Comparison of ENCODE assay signal across 9 cellular contexts in genomic region chr3:28326458-28326926, GRCh38. TPM values are rescaled to one million over a fixed set of nuclear protein-coding genes. Genes with fewer than 3 reads are reported as not detected.
A peak's percentile ranks its signal among the peaks of the same experiment; 100 is the strongest.
DNase-seq lines count a peak whose midpoint lies in the region; ATAC-seq lines count a peak whose summit lies in the region.
"Had no signal": no experiment of that assay in that cellular context is flagged by ENCODE, and none has a peak within 500 bp of the region (broad histone marks: within the 10 kb centered on the region; RNA-seq: fewer than 3 reads in every experiment).

No MANE protein-coding gene starts in this region.

- no peak overlapping the region for H3K27ac Mint-ChIP-seq in activated naive CD4-positive, alpha-beta T cell treated with anti-CD3 and anti-CD28 coated beads, Interleukin-2, amount 50 U/mL, for 72 hours

- in situ Hi-C loops in KBM-7 (cut with MboI; ENCODE audit: low pct_unique_long_range_greater_than_20kb, low sequenced_read_pairs), result no loop called here

- H3K9me3 Mint-ChIP-seq in activated naive CD4-positive, alpha-beta T cell treated with anti-CD3 and anti-CD28 coated beads, Interleukin-2, amount 50 U/mL, for 72 hours, result no peaks in the 10 kb centered on the region

- ATAC-seq in GM19438 (IDR thresholded peaks at IDR 0.05; ENCODE audit: low read depth, unreplicated experiment) (peak; percentile 88), HG03378 (IDR thresholded peaks at IDR 0.05; ENCODE audit: unreplicated experiment) (peak; percentile 86)
- peak; percentile 90 to 95 for ATAC-seq in activated naive CD4-positive, alpha-beta T cell treated with anti-CD3 and anti-CD28 coated beads, Interleukin-2, amount 50 U/mL, for 72 hours

- peak; percentile 13 to 21 for DNase-seq in AML-193 (lab: John Stamatoyannopoulos, UW)
- peak in 1 of 2 donors; percentile 6 for DNase-seq in activated naive CD4-positive, alpha-beta T cell treated with anti-CD3 and anti-CD28 coated beads, Interleukin-2, amount 50 U/mL, for 72 hours (ENCODE audit: low spot score in 2 of 2)
- no peak for DNase-seq in hypothalamus (lab: John Stamatoyannopoulos, UW)
- no peak for DNase-seq in posterior cingulate gyrus
- no peak for DNase-seq in KBM-7
- DNase-seq in NCI-H2029 treated with DMSO at 0.1 percent for 48 hours (lab: John Stamatoyannopoulos, UW), result no peak
- DNase-seq: NCI-H226 had no signal

- intact Hi-C loops in posterior cingulate gyrus (cut with DNase I), result loop anchor here (5.0 to 10.0 kb wide), 2 partner anchors 614 to 1012 kb away; no protein-coding TSS in a partner anchor

- peaks cover 6 to 10% of the 10 kb centered on the region in 2 donors for H3K36me3 Mint-ChIP-seq in activated naive CD4-positive, alpha-beta T cell treated with anti-CD3 and anti-CD28 coated beads, Interleukin-2, amount 50 U/mL, for 72 hours

RNA-seq across cellular contexts. Expression of gene ZCWPW2, which starts 22.0 kb away (rescaled TPM):
- under 1 TPM in 1 of 2 donors, not detected in 1; 0.45 TPM for total RNA-seq in activated naive CD4-positive, alpha-beta T cell treated with anti-CD3 and anti-CD28 coated beads, Interleukin-2, amount 50 U/mL, for 72 hours

RNA-seq across cellular contexts. Expression of gene AZI2, which starts 22.1 kb away (rescaled TPM):
- total RNA-seq in activated naive CD4-positive, alpha-beta T cell treated with anti-CD3 and anti-CD28 coated beads, Interleukin-2, amount 50 U/mL, for 72 hours, result 10 to 100 TPM; 21.8 to 62.1 TPM

Comparison
In these comparisons a context has a peak if more than half of its experiments do, and no peak if none do; other contexts are left out.
1. DNase-seq: peak in AML-193 (2 of 2); none in hypothalamus (0 of 51), posterior cingulate gyrus (0 of 10), KBM-7 (single experiment) and NCI-H2029 treated with DMSO at 0.1 percent for 48 hours (single experiment).
2. Peak in every context shown above with its lines, with median percentiles within 50 percentile points of each other: ATAC-seq.